10 cellular contexts compared by ENCODE assay signal in the genomic region with DNA sequence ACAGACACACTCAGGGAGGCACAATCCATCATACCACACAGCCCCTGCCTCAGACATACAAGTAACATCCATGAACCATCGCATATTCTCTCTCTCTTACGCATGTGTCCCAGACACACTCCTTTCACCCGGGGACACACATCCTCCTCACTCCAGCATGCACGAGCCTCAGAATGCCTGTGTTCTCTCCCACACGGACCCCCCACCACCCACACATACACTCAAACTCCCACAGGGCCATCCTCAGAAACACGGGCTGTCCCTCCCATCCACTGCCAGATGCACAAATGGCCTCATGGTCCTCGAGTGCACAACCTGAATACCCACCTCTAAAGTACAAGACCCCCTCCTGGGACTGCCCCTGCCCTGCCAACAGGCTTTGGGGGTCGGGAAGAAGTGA. TPM values are rescaled to one million over a fixed set of nuclear protein-coding genes. Genes with fewer than 3 reads are reported as not detected.
"Had no signal": no experiment of that assay in that cellular context is flagged by ENCODE, and none has a peak within 500 bp of the region (broad histone marks: within the 10 kb centered on the region; RNA-seq: fewer than 3 reads in every experiment).

No MANE protein-coding gene starts in this region.

- H3K36me3 ChIP-seq: SJSA1 had no signal

- H3K4me3 ChIP-seq: SJSA1, SK-N-MC had no signal

- DNase-seq: KG1, NCI-H1048, NCI-H1417 treated with DMSO at 0.1 percent for 48 hours, NCI-H1694 treated with DMSO at 0.1 percent for 48 hours, NCI-H524 treated with DMSO at 0.1 percent for 48 hours, SIG-M5 had no signal

- H3K27ac ChIP-seq: SJSA1, SK-N-MC had no signal

- H3K4me1 ChIP-seq: SJSA1 had no signal

- H3K9me3 ChIP-seq: SJSA1 had no signal

- FAIRE-seq: RCC 7860 had no signal

RNA-seq across cellular contexts. Expression of gene C1QC, which starts 2.2 kb away (rescaled TPM):
- total RNA-seq: HT-29, SJSA1 had no signal

RNA-seq across cellular contexts. Expression of gene C1QA, which starts 4.8 kb away (rescaled TPM):
- total RNA-seq: HT-29, SJSA1 had no signal

RNA-seq across cellular contexts. Expression of gene C1QB, which starts 11.8 kb away (rescaled TPM):
- total RNA-seq: HT-29, SJSA1 had no signal
